Comparison of ENCODE assay signal across 21 cellular contexts in genomic region chr6:166928644-166929515, GRCh38. TPM values are rescaled to one million over a fixed set of nuclear protein-coding genes. Genes with fewer than 3 reads are reported as not detected.
DNase-seq lines count a peak whose midpoint lies in the region; ATAC-seq and TF ChIP-seq lines count a peak whose summit lies in the region.
"Had no signal": no experiment of that assay in that cellular context is flagged by ENCODE, and none has a peak within 500 bp of the region (broad histone marks: within the 10 kb centered on the region; RNA-seq: fewer than 3 reads in every experiment).

No MANE protein-coding gene starts in this region.

- in situ Hi-C loops in brain microvascular endothelial cell (cut with HindIII; ENCODE audit: low pct_ligation_motif_present, low sequenced_read_pairs): no loop called here

- ATAC-seq in heart left ventricle (peak in 1 of 4 donors; percentile 28), left cardiac atrium (no peak), left lobe of liver (no peak)
- ATAC-seq: activated CD4-positive, CD25-positive, alpha-beta regulatory T cell treated with anti-CD3 and anti-CD28 coated beads, Interleukin-2, amount 50 U/mL, for 24 hours; gastroesophageal sphincter; HCT116; left lung had no signal

- H3K9me3 ChIP-seq in heart left ventricle (no peaks in the 10 kb centered on the region), SU-DHL-6 (ENCODE audit: insufficient read depth, low read length) (no peaks in the 10 kb centered on the region)
- H3K9me3 ChIP-seq: gastroesophageal sphincter, left lung, uterus had no signal

- H3K9ac ChIP-seq in SU-DHL-6 (ENCODE audit: low read length): no peak overlapping the region
- H3K9ac ChIP-seq: KMS-11 had no signal

- H3K4me2 ChIP-seq in SU-DHL-6 (ENCODE audit: low read depth, low read length, poor library complexity, severe bottlenecking): peak overlapping the region; percentile 20
- H3K4me2 ChIP-seq: KMS-11 had no signal

- no peaks in the 10 kb centered on the region for H3F3A ChIP-seq in SU-DHL-6 (ENCODE audit: insufficient read depth)

- H3K4me1 ChIP-seq in heart left ventricle: peaks cover 0 to 28% (median 8%) of the 10 kb centered on the region in 12 donors
- H3K4me1 ChIP-seq: gastroesophageal sphincter, left lung, uterus had no signal

- H4K20me1 ChIP-seq in SU-DHL-6 (ENCODE audit: low read depth, low read length): no peaks in the 10 kb centered on the region

- H3K27ac ChIP-seq in heart left ventricle (peak overlapping the region in 11 of 12 donors; percentile 39 to 90 (median 79)), SU-DHL-6 (ENCODE audit: low read depth, low read length) (peak overlapping the region; percentile 29; the same call in 1 of the 2 replicates), temporal lobe (ENCODE audit: low read depth, low read length) (peak overlapping the region; percentile 27), brain microvascular endothelial cell (no peak overlapping the region)
- H3K27ac ChIP-seq: epithelial cell of prostate, KMS-11, uterus had no signal

- no peak for DNase-seq in heart left ventricle
- no peak for DNase-seq in left cardiac atrium
- peak; percentile 27 for DNase-seq in left lobe of liver (ENCODE audit: low spot score)
- no peak for DNase-seq in SKM-1 (lab: John Stamatoyannopoulos, UW; ENCODE audit: unreplicated experiment)
- no peak for DNase-seq in brain microvascular endothelial cell
- no peak for DNase-seq in GM20000 (ENCODE audit: low spot score)
- DNase-seq: Calu3; left lung; NCI-H1048; NCI-H2029 treated with DMSO at 0.1 percent for 48 hours; NCI-H526; SIG-M5; stimulated activated CD4-positive, alpha-beta T cell treated with anti-CD3 and anti-CD28 coated beads, Interleukin-2, amount 100 ng/mL, for 24 hours had no signal

- H3K4me3 ChIP-seq in heart left ventricle (peak overlapping the region in 3 of 12 donors; percentile 19 to 29 (median 24)), SU-DHL-6 (ENCODE audit: insufficient read depth, low read length, poor library complexity, severe bottlenecking) (no peak overlapping the region), brain microvascular endothelial cell (ENCODE audit: low read depth, low read length) (no peak overlapping the region)
- H3K4me3 ChIP-seq: gastroesophageal sphincter, left lung, uterus had no signal

- H3K79me2 ChIP-seq in SU-DHL-6 (ENCODE audit: insufficient read depth, low read length): no peaks in the 10 kb centered on the region

- H3K9me2 ChIP-seq in SU-DHL-6 (replicated peaks; ENCODE audit: insufficient read depth, low read length): no peaks in the 10 kb centered on the region

- TF ChIP-seq CTCF in heart left ventricle (IDR thresholded peaks at IDR 0.05): no peak
- no peak for TF ChIP-seq CTCF in SU-DHL-6 (IDR thresholded peaks at IDR 0.05; ENCODE audit: insufficient read depth, low read length, poor library complexity, severe bottlenecking)
- TF ChIP-seq CTCF in brain microvascular endothelial cell (IDR thresholded peaks at IDR 0.05; ENCODE audit: low read depth, low read length, missing control alignments): no peak
- no peak for TF ChIP-seq CTCF in GM20000 (IDR thresholded peaks at IDR 0.05; ENCODE audit: extremely low read depth, missing control alignments)

- WGBS in heart left ventricle, 4 donors: 64 to 73% (median 69%) methylated on average over 20 to 21 of the region's 21 CpGs

- TF ChIP-seq POLR2A in heart left ventricle (IDR thresholded peaks at IDR 0.05): no peak

- intact Hi-C loops in heart left ventricle (cut with DNase I) (loop anchor here in 2 of 10 donors (2.0 to 10.0 kb wide), 2 partner anchors 22 to 64 kb away; no protein-coding TSS in a partner anchor), left cardiac atrium (cut with DNase I) (no loop called here)

- H3K27me3 ChIP-seq in heart left ventricle: no peaks in the 10 kb centered on the region
- H3K27me3 ChIP-seq in SU-DHL-6 (ENCODE audit: low read length): no peaks in the 10 kb centered on the region
- no peaks in the 10 kb centered on the region for H3K27me3 ChIP-seq in brain microvascular endothelial cell (replicated peaks)
- H3K27me3 ChIP-seq: gastroesophageal sphincter, left lung, uterus had no signal

- peak overlapping the region; percentile 44 for H2AFZ ChIP-seq in SU-DHL-6 (ENCODE audit: low read depth, low read length, severe bottlenecking)

- H3K36me3 ChIP-seq in heart left ventricle (peaks cover 0 to 54% (median 5%) of the 10 kb centered on the region in 9 donors), SU-DHL-6 (ENCODE audit: low read length) (no peaks in the 10 kb centered on the region), brain microvascular endothelial cell (replicated peaks) (no peaks in the 10 kb centered on the region)
- H3K36me3 ChIP-seq: uterus had no signal

RNA-seq across cellular contexts. Expression of gene RNASET2, which starts 27.5 kb away (rescaled TPM):
- total RNA-seq in heart left ventricle: 10 to 100 TPM in 7 of 9 donors, 1 to 10 TPM in 2; 7.9 to 76.0 (median 13.5) TPM
- 10 to 100 TPM in 1 of 2 donors, 1 to 10 TPM in 1; 5.7 to 18.3 TPM for polyA plus RNA-seq in heart left ventricle
- total RNA-seq in left cardiac atrium: 10 to 100 TPM; 18.3 to 27.9 TPM
- 22.3 TPM for total RNA-seq in left lobe of liver
- total RNA-seq in temporal lobe: 17.7 TPM
